15 cellular contexts compared by ENCODE assay signal in genomic region chr18:62952807-62953206, GRCh38.
DNase-seq lines count a peak whose midpoint lies in the region; ATAC-seq and TF ChIP-seq lines count a peak whose summit lies in the region.
"Had no signal": no experiment of that assay in that cellular context is flagged by ENCODE, and none has a peak within 500 bp of the region (broad histone marks: within the 10 kb centered on the region; RNA-seq: fewer than 3 reads in every experiment).

No MANE protein-coding gene starts in this region.

- H3K4me2 ChIP-seq in Loucy (ENCODE audit: low read depth, low read length, poor library complexity, severe bottlenecking) = peak overlapping the region; percentile 63
- H3K4me2 ChIP-seq: A549, GM23338 had no signal

- intact Hi-C loops in head of caudate nucleus (cut with DNase I) = no loop called here

- peak; percentile 33 for DNase-seq in DMS53 (lab: John Stamatoyannopoulos, UW)
- DNase-seq in DMS53 treated with DMSO at 0.1 percent for 48 hours (lab: John Stamatoyannopoulos, UW; ENCODE audit: unreplicated experiment) = no peak
- no peak for DNase-seq in head of caudate nucleus
- DNase-seq in NCI-H2171 (lab: John Stamatoyannopoulos, UW) = no peak
- DNase-seq: C1 segment of cervical spinal cord; CD4-positive, CD25-positive, alpha-beta regulatory T cell; CD8-positive, alpha-beta memory T cell; HCEC 1CT; KBM-7 had no signal

- H3K36me3 ChIP-seq in Loucy (ENCODE audit: insufficient read depth, low read length) (no peaks in the 10 kb centered on the region), neutrophil (no peaks in the 10 kb centered on the region)

- H3K9ac ChIP-seq in Loucy (ENCODE audit: low read depth, low read length, poor library complexity, severe bottlenecking) = peak overlapping the region; percentile 57

- no peaks in the 10 kb centered on the region for H4K20me1 ChIP-seq in Loucy (ENCODE audit: insufficient read depth, low read length, poor library complexity, severe bottlenecking)

- H3K9me3 ChIP-seq in Loucy (ENCODE audit: insufficient read depth, low read depth, low read length) = no peaks in the 10 kb centered on the region
- no peaks in the 10 kb centered on the region for H3K9me3 ChIP-seq in neutrophil
- H3K9me3 ChIP-seq: A549 had no signal

- no peaks in the 10 kb centered on the region for H3K9me2 ChIP-seq in Loucy (replicated peaks; ENCODE audit: low read depth, low read length)

- H3F3A ChIP-seq in Loucy (ENCODE audit: low read depth) = no peaks in the 10 kb centered on the region

- H3K27me3 ChIP-seq in Loucy (ENCODE audit: insufficient read depth, low read length, poor library complexity, severe bottlenecking) (no peaks in the 10 kb centered on the region), neutrophil (no peaks in the 10 kb centered on the region)

- H3K4me1 ChIP-seq in Loucy (ENCODE audit: insufficient read depth, low read length, poor library complexity, severe bottlenecking) = peaks cover 44% of the 10 kb centered on the region
- peaks cover 63 to 72% of the 10 kb centered on the region in 2 experiments for H3K4me1 ChIP-seq in neutrophil (ENCODE audit: control insufficient read depth in 1 of 2, insufficient read depth in 1 of 2, low read depth in 1 of 2, low read length in 1 of 2)

- no peaks in the 10 kb centered on the region for H3K79me2 ChIP-seq in Loucy (ENCODE audit: insufficient read depth, low read length)

- H3K27ac ChIP-seq in neutrophil = peak overlapping the region; percentile 41
- H3K27ac ChIP-seq: 22Rv1, A549 had no signal

- no peak for ATAC-seq in GM18873 (IDR thresholded peaks at IDR 0.05; ENCODE audit: low FRiP score, unreplicated experiment)
- ATAC-seq: A549, GM23338 had no signal

- H3K4me3 ChIP-seq in Loucy (ENCODE audit: low read length, poor library complexity, severe bottlenecking) = no peak overlapping the region
- no peak overlapping the region for H3K4me3 ChIP-seq in neutrophil (ENCODE audit: low read depth in 1 of 2, low read length in 1 of 2)
- H3K4me3 ChIP-seq: A549, GM23338 had no signal

- no peak overlapping the region for H2AFZ ChIP-seq in Loucy (ENCODE audit: low read length)
- H2AFZ ChIP-seq: GM23338 had no signal

- TF ChIP-seq CTCF in Loucy (conservative IDR thresholded peaks at IDR 0.05; ENCODE audit: low read length) = no peak
- TF ChIP-seq CTCF in neutrophil (IDR thresholded peaks at IDR 0.05) = no peak
